Comparison of ENCODE assay signal across 15 cellular contexts in genomic region chr12:99253068-99253467, GRCh38.
DNase-seq lines count a peak whose midpoint lies in the region; ATAC-seq and TF ChIP-seq lines count a peak whose summit lies in the region.
"Had no signal": no experiment of that assay in that cellular context is flagged by ENCODE, and none has a peak within 500 bp of the region (broad histone marks: within the 10 kb centered on the region; RNA-seq: fewer than 3 reads in every experiment).

No MANE protein-coding gene starts in this region.

- no peak overlapping the region for H3K4me3 ChIP-seq in astrocyte of the spinal cord (ENCODE audit: low read depth, low read length)

- peak; percentile 4 for DNase-seq in A172 (ENCODE audit: low spot score)
- DNase-seq in GM10248 (ENCODE audit: extremely low spot score): no peak
- peak; percentile 57 for DNase-seq in NAMALWA (ENCODE audit: low spot score)
- no peak for DNase-seq in astrocyte of the spinal cord (ENCODE audit: low read depth, low spot score)
- DNase-seq in NCI-H1694 (lab: John Stamatoyannopoulos, UW): no peak
- DNase-seq: anterior cingulate cortex; CD4-positive, CD25-positive, alpha-beta regulatory T cell; IMR-90; stimulated activated CD4-positive, alpha-beta T cell treated with anti-CD3 and anti-CD28 coated beads, Interleukin-15, amount 100 ng/mL, for 24 hours; stimulated activated naive B cell treated with anti-CD40 and anti-IgM and Interleukin-4, amounts not matched to agents 10 μg/mL and 1 μg/mL and 100 μg/mL, for 72 hours had no signal

- POLR2A ChIA-PET in GM10248 (lab: Yijun Ruan, JAX): no interaction called here

- CTCF ChIA-PET in GM10248 (lab: Yijun Ruan, JAX): no interaction called here

- ATAC-seq in GM18858 (IDR thresholded peaks at IDR 0.05; ENCODE audit: unreplicated experiment) (no peak), GM18520 (IDR thresholded peaks at IDR 0.05; ENCODE audit: unreplicated experiment) (no peak), HG02852 (IDR thresholded peaks at IDR 0.05; ENCODE audit: unreplicated experiment) (no peak)
- ATAC-seq: esophagus mucosa; natural killer cell treated with Interleukin-12 subunit alpha and Interleukin-12 subunit beta and Interleukin-15 and Interleukin-18, amount 100 ng/mL, for 72 hours; stimulated activated naive B cell treated with anti-CD40 and anti-IgM and Interleukin-4, amounts not matched to agents 10 μg/mL and 1 μg/mL and 100 μg/mL, for 72 hours had no signal

- TF ChIP-seq CTCF in GM10248 (IDR thresholded peaks at IDR 0.05; ENCODE audit: control extremely low read depth, extremely low read depth, low read depth, missing control alignments) (peak; percentile 17), astrocyte of the spinal cord (IDR thresholded peaks at IDR 0.05; ENCODE audit: low read depth, low read length) (peak; percentile 17)

- in situ Hi-C loops in astrocyte of the spinal cord (cut with HindIII; ENCODE audit: low sequenced_read_pairs): no loop called here

Comparison
In these comparisons a context has a peak if more than half of its experiments do, and no peak if none do; other contexts are left out.
1. DNase-seq: peak in A172 (single experiment) and NAMALWA (single experiment); none in GM10248 (single experiment), astrocyte of the spinal cord (single experiment) and NCI-H1694 (single experiment).